ENCODE assay signal across 8 cellular contexts in genomic region chr3:59049671-59050331, GRCh38. TPM values are rescaled to one million over a fixed set of nuclear protein-coding genes. Genes with fewer than 3 reads are reported as not detected.
DNase-seq lines count a peak whose midpoint lies in the region; ATAC-seq and TF ChIP-seq lines count a peak whose summit lies in the region.

CFAP20DC (minus strand) TSS chr3:59050025; CDS start chr3:59049631, 394 bp downstream.

- WGBS in GM23248 (ENCODE audit: low coverage in 1 of 2, low lambda C conversion rate in 2 of 2, missing lambda C conversion rate in 2 of 2), 2 experiments = 2% methylated on average over 57 to 59 of the region's 60 CpGs

- H3K4me1 Mint-ChIP-seq in activated naive CD4-positive, alpha-beta T cell treated with anti-CD3 and anti-CD28 coated beads, Interleukin-2, amount 50 U/mL, for 24 hours = peaks cover 5% of the 10 kb centered on the region
- H3K4me1 Mint-ChIP-seq in glutamatergic neuron (ENCODE audit: low read depth, unreplicated experiment) = peaks cover 6% of the 10 kb centered on the region

- H3K9me3 Mint-ChIP-seq in activated naive CD4-positive, alpha-beta T cell treated with anti-CD3 and anti-CD28 coated beads, Interleukin-2, amount 50 U/mL, for 24 hours = no peaks in the 10 kb centered on the region
- H3K9me3 Mint-ChIP-seq in glutamatergic neuron (ENCODE audit: unreplicated experiment) = peaks cover 2% of the 10 kb centered on the region

- no peaks in the 10 kb centered on the region for H3K36me3 Mint-ChIP-seq in activated naive CD4-positive, alpha-beta T cell treated with anti-CD3 and anti-CD28 coated beads, Interleukin-2, amount 50 U/mL, for 24 hours
- H3K36me3 Mint-ChIP-seq in glutamatergic neuron (ENCODE audit: unreplicated experiment) = no peaks in the 10 kb centered on the region

- H3K9ac ChIP-seq in GM23248 (peak within 1 kb of the TSS; percentile 89), Karpas-422 (ENCODE audit: low read length) (peak within 1 kb of the TSS; percentile 66)

- H3K27ac Mint-ChIP-seq in activated naive CD4-positive, alpha-beta T cell treated with anti-CD3 and anti-CD28 coated beads, Interleukin-2, amount 50 U/mL, for 24 hours = peak within 1 kb of the TSS; percentile 30
- peak within 1 kb of the TSS; percentile 66 for H3K27ac Mint-ChIP-seq in glutamatergic neuron (ENCODE audit: unreplicated experiment)

- H3K9me2 ChIP-seq in DOHH2 (replicated peaks; ENCODE audit: control insufficient read depth, low read length) (no peaks in the 10 kb centered on the region), GM23248 (ENCODE audit: insufficient read depth) (no peaks in the 10 kb centered on the region), Karpas-422 (replicated peaks; ENCODE audit: insufficient read depth, low read length) (no peaks in the 10 kb centered on the region)

- H3F3A ChIP-seq in DOHH2 (ENCODE audit: control insufficient read depth, insufficient read depth) = no peaks in the 10 kb centered on the region; the same call in 1 of the 2 replicates
- H3F3A ChIP-seq in GM23248 (ENCODE audit: insufficient read depth) = 0 out of 2 replicates have a peak, but pooled peaks cover 6% of the 10 kb centered on the region

- H3K4me2 ChIP-seq in DOHH2 (ENCODE audit: low read length) (peak within 1 kb of the TSS; percentile 92), GM23248 (ENCODE audit: unreplicated experiment) (peak within 1 kb of the TSS; percentile 84), Karpas-422 (ENCODE audit: low read depth, low read length, poor library complexity, severe bottlenecking) (peak within 1 kb of the TSS; percentile 68), osteoblast (ENCODE audit: insufficient read depth, low read length) (peak within 1 kb of the TSS; percentile 97)

- ATAC-seq in thoracic aorta (ENCODE audit: insufficient number of reproducible peaks, low FRiP score, low read depth) = no peak

- H3K79me2 ChIP-seq in DOHH2 (ENCODE audit: control insufficient read depth, low read length) = no peaks in the 10 kb centered on the region
- H3K79me2 ChIP-seq in GM23248 (ENCODE audit: insufficient read depth) = no peaks in the 10 kb centered on the region
- H3K79me2 ChIP-seq in Karpas-422 (ENCODE audit: low read length) = no peaks in the 10 kb centered on the region
- H3K79me2 ChIP-seq in osteoblast (ENCODE audit: insufficient read depth, low read length) = no peaks in the 10 kb centered on the region

- H3K27me3 ChIP-seq in DOHH2 (ENCODE audit: control insufficient read depth, low read length) (no peaks in the 10 kb centered on the region), GM23248 (replicated peaks; ENCODE audit: insufficient read depth) (no peaks in the 10 kb centered on the region), Karpas-422 (ENCODE audit: low read length) (no peaks in the 10 kb centered on the region), osteoblast (ENCODE audit: insufficient read depth, low read length) (no peaks in the 10 kb centered on the region), thoracic aorta (replicated peaks; ENCODE audit: insufficient read depth) (no peaks in the 10 kb centered on the region)

- peak within 1 kb of the TSS; percentile 88 for H3K4me3 ChIP-seq in DOHH2 (ENCODE audit: low read length)
- H3K4me3 ChIP-seq in GM23248 = peak within 1 kb of the TSS; percentile 78
- H3K4me3 ChIP-seq in Karpas-422 (ENCODE audit: low read length) = peak within 1 kb of the TSS; percentile 65
- H3K4me3 ChIP-seq in osteoblast (ENCODE audit: insufficient read depth, low read length) = peak within 1 kb of the TSS; percentile 86
- peak within 1 kb of the TSS; percentile 68 for H3K4me3 ChIP-seq in thoracic aorta

- TF ChIP-seq CTCF in DOHH2 (IDR thresholded peaks at IDR 0.05; ENCODE audit: low read depth, low read length, poor library complexity, severe bottlenecking) = no peak
- TF ChIP-seq CTCF in glutamatergic neuron (IDR thresholded peaks at IDR 0.05; ENCODE audit: partially characterized antibody, unreplicated experiment) = no peak
- TF ChIP-seq CTCF in osteoblast (IDR thresholded peaks at IDR 0.05; ENCODE audit: extremely low read depth, low read depth, low read length) = no peak
- TF ChIP-seq CTCF in thoracic aorta (IDR thresholded peaks at IDR 0.05) = no peak

- in situ Hi-C loops in GM23248 (cut with MboI) = no loop called here
- in situ Hi-C loops in SK-MEL-5 (cut with HindIII; ENCODE audit: low pct_unique_long_range_greater_than_20kb, low sequenced_read_pairs) = no loop called here

- H3K27ac ChIP-seq in DOHH2 (ENCODE audit: low read depth, low read length) = peak within 1 kb of the TSS; percentile 48
- peak within 1 kb of the TSS; percentile 61 for H3K27ac ChIP-seq in GM23248
- no peak within 1 kb of the TSS for H3K27ac ChIP-seq in Karpas-422 (ENCODE audit: low read length)
- peak within 1 kb of the TSS; percentile 96 for H3K27ac ChIP-seq in osteoblast (ENCODE audit: low read depth, low read length)
- H3K27ac ChIP-seq in thoracic aorta = no peak within 1 kb of the TSS

- DNase-seq in GM23248 = peak; percentile 99
- peak; percentile 94 for DNase-seq in Karpas-422
- peak; percentile 93 for DNase-seq in SK-MEL-5 (ENCODE audit: low read depth, low spot score)
- DNase-seq in glutamatergic neuron = peak; percentile 95
- peak; percentile 99 for DNase-seq in osteoblast (ENCODE audit: insufficient read length, low spot score, missing footprints)
- peak; percentile 41 for DNase-seq in thoracic aorta (ENCODE audit: low spot score)

- no peaks in the 10 kb centered on the region; the same call in 1 of the 2 replicates for H3K9me3 ChIP-seq in DOHH2 (ENCODE audit: control insufficient read depth, insufficient read depth, low read length)
- H3K9me3 ChIP-seq in GM23248 (ENCODE audit: low read depth) = no peaks in the 10 kb centered on the region
- no peaks in the 10 kb centered on the region for H3K9me3 ChIP-seq in Karpas-422 (ENCODE audit: low read length)
- no peaks in the 10 kb centered on the region for H3K9me3 ChIP-seq in osteoblast (ENCODE audit: low read depth, low read length)
- H3K9me3 ChIP-seq in thoracic aorta = no peaks in the 10 kb centered on the region

- no peaks in the 10 kb centered on the region for H3K27me3 Mint-ChIP-seq in activated naive CD4-positive, alpha-beta T cell treated with anti-CD3 and anti-CD28 coated beads, Interleukin-2, amount 50 U/mL, for 24 hours
- peaks cover 3% of the 10 kb centered on the region for H3K27me3 Mint-ChIP-seq in glutamatergic neuron (ENCODE audit: unreplicated experiment)

- H3K4me3 Mint-ChIP-seq in activated naive CD4-positive, alpha-beta T cell treated with anti-CD3 and anti-CD28 coated beads, Interleukin-2, amount 50 U/mL, for 24 hours = peak within 1 kb of the TSS; percentile 74
- H3K4me3 Mint-ChIP-seq in glutamatergic neuron (ENCODE audit: unreplicated experiment) = peak within 1 kb of the TSS; percentile 81

- H4K20me1 ChIP-seq in DOHH2 (ENCODE audit: control insufficient read depth, insufficient read depth, low read depth, low read length) = no peaks in the 10 kb centered on the region
- no peaks in the 10 kb centered on the region for H4K20me1 ChIP-seq in GM23248 (ENCODE audit: insufficient read depth)
- H4K20me1 ChIP-seq in Karpas-422 (ENCODE audit: insufficient read depth, low read depth, low read length) = no peaks in the 10 kb centered on the region
- H4K20me1 ChIP-seq in osteoblast (ENCODE audit: insufficient read depth, low read length) = no peaks in the 10 kb centered on the region

- H2AFZ ChIP-seq in GM23248 = peak within 1 kb of the TSS; percentile 98
- peak within 1 kb of the TSS; percentile 71 for H2AFZ ChIP-seq in Karpas-422 (ENCODE audit: low read length)
- H2AFZ ChIP-seq in osteoblast (ENCODE audit: low read length) = peak within 1 kb of the TSS; percentile 99

- H3K36me3 ChIP-seq in DOHH2 (ENCODE audit: control insufficient read depth, low read length) (no peaks in the 10 kb centered on the region), GM23248 (ENCODE audit: low read depth) (no peaks in the 10 kb centered on the region), Karpas-422 (ENCODE audit: insufficient read depth, low read length) (no peaks in the 10 kb centered on the region), osteoblast (ENCODE audit: insufficient read depth, low read length) (no peaks in the 10 kb centered on the region), thoracic aorta (no peaks in the 10 kb centered on the region)

- H3K4me1 ChIP-seq in DOHH2 (ENCODE audit: control insufficient read depth, low read length) (peaks cover 28% of the 10 kb centered on the region), GM23248 (ENCODE audit: insufficient read depth) (no peaks in the 10 kb centered on the region), Karpas-422 (ENCODE audit: low read length) (peaks cover 10% of the 10 kb centered on the region), osteoblast (ENCODE audit: insufficient read depth, low read length) (peaks cover 9% of the 10 kb centered on the region), thoracic aorta (ENCODE audit: control insufficient read depth in 1 of 2, low read depth in 2 of 2) (no peaks in the 10 kb centered on the region)

RNA-seq across cellular contexts. Expression of gene CFAP20DC, which starts in this region (rescaled TPM):
- 1.9 and 8.2 TPM in 2 replicates for total RNA-seq in GM23248 (2014; rRNA removed; shearing (Covaris generic))
- polyA plus RNA-seq in GM23248 (2016; fragmentation: Nextera tagmentation; extraction: Ambion mirVana) = 2.5 and 2.9 TPM in 2 replicates
- total RNA-seq in Karpas-422 (2014; rRNA removed; shearing (Covaris generic); ENCODE audit: low replicate concordance) = 0.11 TPM in 1 of 2 replicates, not detected in the other
- 5.5 and 5.7 TPM in 2 replicates for total RNA-seq in SK-MEL-5 (2014; rRNA removed; shearing (Covaris generic))
- 3.4 TPM in 2 replicates for polyA plus RNA-seq in SK-MEL-5 (2015; cell fraction: cytosol; rRNA removed)
- 3.3 and 3.9 TPM in 2 replicates for polyA plus RNA-seq in SK-MEL-5 (2015; cell fraction: nucleus; rRNA removed)
- 8.4 TPM for total RNA-seq in glutamatergic neuron (ENCODE audit: unreplicated experiment)
- 2.2 and 4.7 TPM in 2 replicates for total RNA-seq in osteoblast
- total RNA-seq in thoracic aorta = not detected

Comparison
In these comparisons a context has a peak if more than half of its experiments do, and no peak if none do; other contexts are left out.
1. Peak in DNase-seq, H3K4me3 ChIP-seq, H3K9ac ChIP-seq and H3K4me2 ChIP-seq in Karpas-422; RNA of the gene not detected or under 1 TPM.
2. Peak in DNase-seq and H3K4me3 ChIP-seq in thoracic aorta; RNA of the gene not detected or under 1 TPM.
3. H3K27ac ChIP-seq: peak in DOHH2 (single experiment), GM23248 (single experiment) and osteoblast (single experiment); none in Karpas-422 (single experiment) and thoracic aorta (0 of 2).
4. DNase-seq: peak in every context shown above with its lines; median percentile 99 in GM23248; 99 in osteoblast; 95 in glutamatergic neuron; 94 in Karpas-422; 93 in SK-MEL-5; 41 in thoracic aorta.
5. Peak in every context shown above with its lines, with median percentiles within 50 percentile points of each other: H3K4me2 ChIP-seq, H3K4me3 ChIP-seq and H2AFZ ChIP-seq.